16 cellular contexts compared by ENCODE assay signal in genomic region chr22:19059481-19060278, GRCh38.
DNase-seq lines count a peak whose midpoint lies in the region; ATAC-seq and TF ChIP-seq lines count a peak whose summit lies in the region.
"Had no signal": no experiment of that assay in that cellular context is flagged by ENCODE, and none has a peak within 500 bp of the region (broad histone marks: within the 10 kb centered on the region; RNA-seq: fewer than 3 reads in every experiment).

No MANE protein-coding gene starts in this region.

- no peaks in the 10 kb centered on the region for H3K27me3 ChIP-seq in upper lobe of right lung
- no peaks in the 10 kb centered on the region for H3K27me3 ChIP-seq in heart right ventricle

- POLR2A ChIA-PET in activated naive CD8-positive, alpha-beta T cell treated with anti-CD3 and anti-CD28 coated beads, Interleukin-2, amount 10 ng/mL, durations not matched to agents 7 days and 5 days (lab: Charles Lee): no interaction called here

- H3K4me3 ChIP-seq in upper lobe of right lung (no peak overlapping the region), heart right ventricle (no peak overlapping the region)
- H3K4me3 ChIP-seq: GM12878 had no signal

- H3K27me3 Mint-ChIP-seq in activated naive CD8-positive, alpha-beta T cell treated with anti-CD3 and anti-CD28 coated beads, Interleukin-2, amount 10 ng/mL, durations not matched to agents 7 days and 5 days: no peaks in the 10 kb centered on the region
- no peaks in the 10 kb centered on the region for H3K27me3 Mint-ChIP-seq in activated naive CD8-positive, alpha-beta T cell treated with anti-CD3 and anti-CD28 coated beads, Interleukin-2, amount 50 U/mL, for 24 hours
- no peaks in the 10 kb centered on the region for H3K27me3 Mint-ChIP-seq in T-helper 17 cell

- H3K27ac Mint-ChIP-seq in activated naive CD8-positive, alpha-beta T cell treated with anti-CD3 and anti-CD28 coated beads, Interleukin-2, amount 10 ng/mL, durations not matched to agents 7 days and 5 days: no peak overlapping the region
- H3K27ac Mint-ChIP-seq in activated naive CD8-positive, alpha-beta T cell treated with anti-CD3 and anti-CD28 coated beads, Interleukin-2, amount 50 U/mL, for 24 hours: no peak overlapping the region
- H3K27ac Mint-ChIP-seq in T-helper 17 cell: peak overlapping the region; percentile 83

- TF ChIP-seq CTCF in upper lobe of right lung (IDR thresholded peaks at IDR 0.05) (no peak), heart right ventricle (IDR thresholded peaks at IDR 0.05) (no peak)

- no peaks in the 10 kb centered on the region for H3K9me3 Mint-ChIP-seq in activated naive CD8-positive, alpha-beta T cell treated with anti-CD3 and anti-CD28 coated beads, Interleukin-2, amount 10 ng/mL, durations not matched to agents 7 days and 5 days
- no peaks in the 10 kb centered on the region for H3K9me3 Mint-ChIP-seq in activated naive CD8-positive, alpha-beta T cell treated with anti-CD3 and anti-CD28 coated beads, Interleukin-2, amount 50 U/mL, for 24 hours
- H3K9me3 Mint-ChIP-seq: neural crest cell, WTC11 had no signal

- no peaks in the 10 kb centered on the region for H3K4me1 Mint-ChIP-seq in activated naive CD8-positive, alpha-beta T cell treated with anti-CD3 and anti-CD28 coated beads, Interleukin-2, amount 10 ng/mL, durations not matched to agents 7 days and 5 days
- peaks cover 7% of the 10 kb centered on the region for H3K4me1 Mint-ChIP-seq in activated naive CD8-positive, alpha-beta T cell treated with anti-CD3 and anti-CD28 coated beads, Interleukin-2, amount 50 U/mL, for 24 hours
- peaks cover 19% of the 10 kb centered on the region for H3K4me1 Mint-ChIP-seq in T-helper 17 cell
- H3K4me1 Mint-ChIP-seq: WTC11 had no signal

- H3K27ac ChIP-seq in upper lobe of right lung (no peak overlapping the region), heart right ventricle (no peak overlapping the region)

- peaks cover 13% of the 10 kb centered on the region for H3K36me3 Mint-ChIP-seq in activated naive CD8-positive, alpha-beta T cell treated with anti-CD3 and anti-CD28 coated beads, Interleukin-2, amount 10 ng/mL, durations not matched to agents 7 days and 5 days
- peaks cover 12% of the 10 kb centered on the region for H3K36me3 Mint-ChIP-seq in activated naive CD8-positive, alpha-beta T cell treated with anti-CD3 and anti-CD28 coated beads, Interleukin-2, amount 50 U/mL, for 24 hours (ENCODE audit: low read depth)
- H3K36me3 Mint-ChIP-seq in T-helper 17 cell (ENCODE audit: low read depth): peaks cover 12% of the 10 kb centered on the region

- peak; percentile 18 for DNase-seq in activated naive CD8-positive, alpha-beta T cell treated with anti-CD3 and anti-CD28 coated beads, Interleukin-2, amount 10 ng/mL, durations not matched to agents 7 days and 5 days
- no peak for DNase-seq in activated naive CD8-positive, alpha-beta T cell treated with anti-CD3 and anti-CD28 coated beads, Interleukin-2, amount 50 U/mL, for 24 hours
- DNase-seq in T-helper 17 cell: no peak
- DNase-seq in left colon: no peak
- DNase-seq in upper lobe of right lung: peak; percentile 57
- no peak for DNase-seq in NCI-H526 treated with DMSO at 0.1 percent for 48 hours (lab: John Stamatoyannopoulos, UW)
- no peak for DNase-seq in SKM-1 treated with dmso at 0.1 percent for 144 hours (lab: John Stamatoyannopoulos, UW; ENCODE audit: unreplicated experiment)
- no peak for DNase-seq in heart right ventricle
- DNase-seq: effector CD4-positive, alpha-beta T cell; GDM1; midbrain; NCI-H187 treated with DMSO at 0.1 percent for 48 hours; retina had no signal

- WGBS in heart right ventricle, 2 donors: 93% methylated on average over 20 of the region's 20 CpGs

- intact Hi-C loops in left colon (cut with DNase I, micrococcal nuclease) (no loop called here), upper lobe of right lung (cut with DNase I) (no loop called here), heart right ventricle (cut with DNase I) (no loop called here)

- ATAC-seq in activated naive CD8-positive, alpha-beta T cell treated with anti-CD3 and anti-CD28 coated beads, Interleukin-2, amount 10 ng/mL, durations not matched to agents 7 days and 5 days (ENCODE audit: low read depth): no peak
- ATAC-seq in activated naive CD8-positive, alpha-beta T cell treated with anti-CD3 and anti-CD28 coated beads, Interleukin-2, amount 50 U/mL, for 24 hours: no peak
- ATAC-seq in T-helper 17 cell: no peak
- ATAC-seq in left colon: peak; percentile 5
- no peak for ATAC-seq in upper lobe of right lung
- ATAC-seq in heart right ventricle: no peak
- ATAC-seq: GM12878 had no signal

- no peak overlapping the region for H3K4me3 Mint-ChIP-seq in activated naive CD8-positive, alpha-beta T cell treated with anti-CD3 and anti-CD28 coated beads, Interleukin-2, amount 10 ng/mL, durations not matched to agents 7 days and 5 days
- H3K4me3 Mint-ChIP-seq in activated naive CD8-positive, alpha-beta T cell treated with anti-CD3 and anti-CD28 coated beads, Interleukin-2, amount 50 U/mL, for 24 hours: no peak overlapping the region
- no peak overlapping the region for H3K4me3 Mint-ChIP-seq in T-helper 17 cell
- H3K4me3 Mint-ChIP-seq: neural crest cell, WTC11 had no signal

- H3K9me3 ChIP-seq in T-helper 17 cell (ENCODE audit: control insufficient read depth, low read length, poor library complexity, severe bottlenecking) (no peaks in the 10 kb centered on the region), upper lobe of right lung (no peaks in the 10 kb centered on the region), heart right ventricle (no peaks in the 10 kb centered on the region)

- no peaks in the 10 kb centered on the region for H3K4me1 ChIP-seq in upper lobe of right lung
- H3K4me1 ChIP-seq in heart right ventricle: peaks cover 0 to 8% (median 5%) of the 10 kb centered on the region in 9 donors

- peaks cover 97% of the 10 kb centered on the region for H3K36me3 ChIP-seq in upper lobe of right lung
- peaks cover 5 to 100% (median 58%) of the 10 kb centered on the region in 9 donors for H3K36me3 ChIP-seq in heart right ventricle

Comparison
In these comparisons a context has a peak if more than half of its experiments do, and no peak if none do; other contexts are left out.
1. DNase-seq: peak in activated naive CD8-positive, alpha-beta T cell treated with anti-CD3 and anti-CD28 coated beads, Interleukin-2, amount 10 ng/mL, durations not matched to agents 7 days and 5 days (single experiment) and upper lobe of right lung (single experiment); none in activated naive CD8-positive, alpha-beta T cell treated with anti-CD3 and anti-CD28 coated beads, Interleukin-2, amount 50 U/mL, for 24 hours (single experiment), T-helper 17 cell (0 of 3), left colon (0 of 2), NCI-H526 treated with DMSO at 0.1 percent for 48 hours (single experiment), SKM-1 treated with dmso at 0.1 percent for 144 hours (single experiment) and heart right ventricle (0 of 2).